ENCODE assay signal across 1 cellular context in genomic region chr7:55641273-55641691, GRCh38.
TF ChIP-seq lines count a peak whose summit lies in the region.

No MANE protein-coding gene starts in this region.

TF ChIP-seq in GM12878, 131 proteins besides CTCF, POLR2A, EP300 and RAD21 (continued from another document):
- TF ChIP-seq KLF5 (IDR thresholded peaks at IDR 0.05; ENCODE audit: partially characterized antibody) (no peak), WRNIP1 (IDR thresholded peaks at IDR 0.05; ENCODE audit: borderline replicate concordance, low read depth, low read length) (no peak), SMARCA5 (IDR thresholded peaks at IDR 0.05) (peak; percentile 71; the same call in 1 of the 2 replicates), ZNF217 (IDR thresholded peaks at IDR 0.05) (no peak), ETV6 (conservative IDR thresholded peaks at IDR 0.05 in 1 of 2, IDR thresholded peaks at IDR 0.05 in 1 of 2; ENCODE audit: borderline replicate concordance in 1 of 2, low read depth in 1 of 2) (no peak)
